Comparison of ENCODE assay signal across 21 cellular contexts in genomic region chr3:52920872-52921271, GRCh38. TPM values are rescaled to one million over a fixed set of nuclear protein-coding genes. Genes with fewer than 3 reads are reported as not detected.
A peak's percentile ranks its signal among the peaks of the same experiment; 100 is the strongest.
DNase-seq lines count a peak whose midpoint lies in the region; ATAC-seq, FAIRE-seq and TF ChIP-seq lines count a peak whose summit lies in the region.
"Had no signal": no experiment of that assay in that cellular context is flagged by ENCODE, and none has a peak within 500 bp of the region (broad histone marks: within the 10 kb centered on the region; RNA-seq: fewer than 3 reads in every experiment).

No MANE protein-coding gene starts in this region.

- H3K79me2 ChIP-seq in HepG2 (ENCODE audit: insufficient read depth, low read length) = no peaks in the 10 kb centered on the region

- intact Hi-C loops in CD14-positive monocyte (cut with micrococcal nuclease) (no loop called here), HepG2 (cut with micrococcal nuclease; ENCODE audit: unreplicated experiment) (no loop called here)
- intact Hi-C loops in CD4-positive, alpha-beta memory T cell (cut with micrococcal nuclease) = no loop called here

- H3K4me1 ChIP-seq in HepG2 (ENCODE audit: insufficient read depth, low read length) (no peaks in the 10 kb centered on the region), BE2C (no peaks in the 10 kb centered on the region)
- H3K4me1 ChIP-seq in CD4-positive, alpha-beta memory T cell (ENCODE audit: insufficient read depth, low read length) = peaks cover 6% of the 10 kb centered on the region

- no peak for TF ChIP-seq RAD21 in HepG2 (CRISPR knock-in tag; IDR thresholded peaks at IDR 0.05)

- no peak overlapping the region for H3K9ac ChIP-seq in HepG2 (ENCODE audit: insufficient read depth, low read depth, low read length)
- H3K9ac ChIP-seq: SK-N-SH had no signal

- H3K4me3 ChIP-seq in HepG2 (replicated peaks in 1 of 3; ENCODE audit: insufficient read depth in 1 of 3, low read depth in 2 of 3, low read length in 3 of 3) (no peak overlapping the region), BE2C (ENCODE audit: low read depth, low read length) (no peak overlapping the region)
- H3K4me3 ChIP-seq in CD4-positive, alpha-beta memory T cell (ENCODE audit: low read length in 2 of 2) = no peak overlapping the region

- ATAC-seq in HepG2 (no peak), GM19035 (IDR thresholded peaks at IDR 0.05; ENCODE audit: unreplicated experiment) (no peak)
- ATAC-seq: HCT116, PC-3 had no signal

- in situ Hi-C loops in HepG2 (cut with HindIII; ENCODE audit: extremely low pct_ligation_motif_present, low pct_unique_long_range_greater_than_20kb) = no loop called here

- TF ChIP-seq POLR2A in HepG2 (IDR thresholded peaks at IDR 0.05; ENCODE audit: insufficient read depth in 1 of 2, low read depth in 2 of 2, low read length in 2 of 2) = no peak

- BruUV-seq in HepG2 (replicated peaks; lab: Mats Ljungman, UMichigan) = no TSS peak

- peak; percentile 8 for FAIRE-seq in HepG2 (lab: Jason Lieb, UNC)
- FAIRE-seq: D721Med, H1 had no signal

- H3K9me3 Mint-ChIP-seq in CD14-positive monocyte = peaks cover 0 to 2% (median 0%) of the 10 kb centered on the region in 7 donors
- no peaks in the 10 kb centered on the region for H3K9me3 Mint-ChIP-seq in CD4-positive, alpha-beta memory T cell
- H3K9me3 Mint-ChIP-seq: CD4-positive, CD25-positive, alpha-beta regulatory T cell; T-helper 1 cell treated with Interleukin-12 subunit alpha and Interleukin-12 subunit beta and Interleukin-4 antibody, amounts not matched to agents 30 μg/mL and 1 μg/mL, for 36 hours had no signal

- H4K20me1 ChIP-seq in HepG2 (ENCODE audit: insufficient read depth, low read length) = no peaks in the 10 kb centered on the region

- CTCF ChIA-PET in HepG2 (lab: Yijun Ruan, JAX; ENCODE audit: low intra/inter-chr PET ratio, low total read pairs) = no interaction called here
- CTCF ChIA-PET in CD4-positive, alpha-beta memory T cell (lab: Charles Lee; ENCODE audit: partially characterized antibody) = interaction anchor here (0.8 to 1.2 kb wide), 2 partner anchors 16 to 152 kb away, joined by 3 read pairs; no protein-coding TSS in a partner anchor

- WGBS in HepG2 (ENCODE audit: low lambda C conversion rate) = 99% methylated on average over 5 of the region's 5 CpGs

- H3K9me3 ChIP-seq in HepG2 (ENCODE audit: low read length) = no peaks in the 10 kb centered on the region
- H3K9me3 ChIP-seq in BE2C = no peaks in the 10 kb centered on the region
- no peaks in the 10 kb centered on the region for H3K9me3 ChIP-seq in CD4-positive, alpha-beta memory T cell (ENCODE audit: control insufficient read depth in 1 of 2, low read length in 2 of 2)
- H3K9me3 ChIP-seq: SK-N-SH had no signal

- peaks cover 2 to 55% of the 10 kb centered on the region in 2 experiments for H3K36me3 ChIP-seq in HepG2 (replicated peaks in 1 of 2; ENCODE audit: control insufficient read depth in 1 of 2, insufficient read depth in 2 of 2, low read length in 2 of 2)
- no peaks in the 10 kb centered on the region for H3K36me3 ChIP-seq in BE2C
- H3K36me3 ChIP-seq in CD4-positive, alpha-beta memory T cell (ENCODE audit: insufficient read depth, low read length) = peaks cover 33% of the 10 kb centered on the region

- H3K4me1 Mint-ChIP-seq in CD14-positive monocyte = peaks cover 62% of the 10 kb centered on the region
- H3K4me1 Mint-ChIP-seq in CD4-positive, alpha-beta memory T cell = peaks cover 2 to 9% (median 5%) of the 10 kb centered on the region in 4 donors
- H3K4me1 Mint-ChIP-seq: B cell had no signal

- POLR2A ChIA-PET in HepG2 (lab: Yijun Ruan, JAX) = no interaction called here
- POLR2A ChIA-PET in CD4-positive, alpha-beta memory T cell (lab: Charles Lee; ENCODE audit: partially characterized antibody) = no interaction called here

- peaks cover 0 to 3% (median 0%) of the 10 kb centered on the region in 3 donors for H3K27me3 Mint-ChIP-seq in CD14-positive monocyte (ENCODE audit: low read depth in 3 of 3)
- H3K27me3 Mint-ChIP-seq in CD4-positive, alpha-beta memory T cell = no peaks in the 10 kb centered on the region
- H3K27me3 Mint-ChIP-seq: B cell; CD4-positive, CD25-positive, alpha-beta regulatory T cell had no signal

- H3K4me2 ChIP-seq in HepG2 (ENCODE audit: low read depth, low read length) = no peak overlapping the region
- H3K4me2 ChIP-seq: SK-N-SH had no signal

- peak overlapping the region in 4 of 7 donors; percentile 18 to 74 (median 44) for H3K27ac Mint-ChIP-seq in CD14-positive monocyte
- peak overlapping the region in 3 of 7 donors; percentile 10 to 62 (median 22) for H3K27ac Mint-ChIP-seq in CD4-positive, alpha-beta memory T cell
- H3K27ac Mint-ChIP-seq: B cell; T-helper 1 cell treated with Interleukin-12 subunit alpha and Interleukin-12 subunit beta and Interleukin-4 antibody, amounts not matched to agents 30 μg/mL and 1 μg/mL, for 36 hours had no signal

- H3K27me3 ChIP-seq in HepG2 (ENCODE audit: control insufficient read depth in 1 of 2, insufficient read depth in 2 of 2, low read length in 2 of 2) = no peaks in the 10 kb centered on the region
- H3K27me3 ChIP-seq in BE2C = no peaks in the 10 kb centered on the region
- H3K27me3 ChIP-seq in CD4-positive, alpha-beta memory T cell (ENCODE audit: insufficient read depth, low read length) = no peaks in the 10 kb centered on the region

- H3K36me3 Mint-ChIP-seq in CD14-positive monocyte = peaks cover 11 to 22% of the 10 kb centered on the region in 2 donors
- H3K36me3 Mint-ChIP-seq in CD4-positive, alpha-beta memory T cell = peaks cover 53 to 79% of the 10 kb centered on the region in 2 donors

- peak; percentile 22 to 47 for DNase-seq in AML-193 (lab: John Stamatoyannopoulos, UW)
- no peak for DNase-seq in CD14-positive monocyte (ENCODE audit: low spot score)
- DNase-seq in NOMO-1 treated with DMSO at 0.1 percent for 48 hours (lab: John Stamatoyannopoulos, UW; ENCODE audit: unreplicated experiment) = peak; percentile 51
- no peak for DNase-seq in HepG2 (ENCODE audit: low spot score)
- DNase-seq in BE2C = no peak
- no peak for DNase-seq in CD4-positive, alpha-beta memory T cell
- DNase-seq: Karpas-422, NCI-H1694, NCI-H2029 treated with DMSO at 0.1 percent for 48 hours, NCI-H2227 treated with DMSO at 0.1 percent for 48 hours, NCI-H526 treated with DMSO at 0.1 percent for 48 hours, PC-3, SK-N-SH, SW 1271 had no signal

- TF ChIP-seq EP300 in HepG2 (IDR thresholded peaks at IDR 0.05; ENCODE audit: low read depth in 2 of 2, low read length in 2 of 2) (no peak), HepG2 (CRISPR knock-in tag; IDR thresholded peaks at IDR 0.05; ENCODE audit: borderline replicate concordance) (no peak)

- no peak overlapping the region for H3K4me3 Mint-ChIP-seq in CD14-positive monocyte
- no peak overlapping the region for H3K4me3 Mint-ChIP-seq in CD4-positive, alpha-beta memory T cell
- H3K4me3 Mint-ChIP-seq: B cell; CD4-positive, CD25-positive, alpha-beta regulatory T cell; T-helper 1 cell treated with Interleukin-12 subunit alpha and Interleukin-12 subunit beta and Interleukin-4 antibody, amounts not matched to agents 30 μg/mL and 1 μg/mL, for 36 hours had no signal

- H2AFZ ChIP-seq in HepG2 (ENCODE audit: low read length) = no peak overlapping the region

- no peak overlapping the region for H3K27ac ChIP-seq in HepG2 (ENCODE audit: extremely low read length, insufficient read depth, low read length)
- no peak overlapping the region for H3K27ac ChIP-seq in CD4-positive, alpha-beta memory T cell (ENCODE audit: low read depth, low read length)

- TF ChIP-seq CTCF in CD14-positive monocyte (IDR thresholded peaks at IDR 0.05) (no peak), HepG2 (CRISPR knock-in tag; IDR thresholded peaks at IDR 0.05) (no peak), BE2C (IDR thresholded peaks at IDR 0.05; ENCODE audit: low read depth, low read length) (no peak)

TF ChIP-seq in HepG2, 621 proteins besides CTCF, POLR2A, EP300 and RAD21 (continues in another document):
- TF ChIP-seq TRIM24 (CRISPR knock-in tag; IDR thresholded peaks at IDR 0.05) (no peak), RXRA (CRISPR knock-in tag; IDR thresholded peaks at IDR 0.05) (no peak)

RNA-seq across cellular contexts. Expression of gene STIMATE, which starts 23.5 kb away (rescaled TPM):
- polyA plus RNA-seq in CD14-positive monocyte (10 to 100 TPM in 1 of 2 donors, 1 to 10 TPM in 1; 8.9 to 11.7 TPM), HepG2 (2011; rRNA removed) (5.7 and 6.2 TPM in 2 replicates)
- 8.7 and 11.7 TPM in 2 replicates for total RNA-seq in HepG2 (2016; rRNA removed; fragmentation: Illumina TruSeq; extraction: Trizol)
- 18.2 and 18.6 TPM in 2 replicates for total RNA-seq in HepG2 (2016; cell fraction: cytosol; rRNA removed; fragmentation: Illumina TruSeq; extraction: Trizol; ENCODE audit: low read depth)
- 7.4 and 13.2 TPM in 2 replicates for total RNA-seq in HepG2 (2016; cell fraction: insoluble cytoplasmic fraction; rRNA removed; fragmentation: Illumina TruSeq; extraction: Trizol)
- total RNA-seq in HepG2 (2016; cell fraction: membrane; rRNA removed; fragmentation: Illumina TruSeq; extraction: Trizol) = 22.9 and 26.2 TPM in 2 replicates
- total RNA-seq in HepG2 (2016; cell fraction: nucleus; rRNA removed; fragmentation: Illumina TruSeq; extraction: Trizol) = 6.8 and 12.1 TPM in 2 replicates
- polyA plus RNA-seq in HepG2 (2011; cell fraction: cytosol; rRNA removed) = 6.4 and 6.8 TPM in 2 replicates
- polyA plus RNA-seq in HepG2 (2011; cell fraction: nucleus; rRNA removed) = 27.8 and 29.6 TPM in 2 replicates
- 5.6 and 5.9 TPM in 2 replicates for polyA plus RNA-seq in HepG2 (2012)
- polyA plus RNA-seq in HepG2 (2016; cell fraction: cytosol; fragmentation: Illumina TruSeq; extraction: Trizol; ENCODE audit: low read depth) = 28.0 and 29.6 TPM in 2 replicates
- polyA plus RNA-seq in HepG2 (2016; cell fraction: insoluble cytoplasmic fraction; fragmentation: Illumina TruSeq; extraction: Trizol; ENCODE audit: low read depth) = 8.4 and 9.2 TPM in 2 replicates
- polyA plus RNA-seq in HepG2 (2016; cell fraction: membrane; fragmentation: Illumina TruSeq; extraction: Trizol; ENCODE audit: low read depth) = 25.4 and 30.7 TPM in 2 replicates
- 12.9 and 17.4 TPM in 2 replicates for polyA plus RNA-seq in HepG2 (2016; cell fraction: nucleus; fragmentation: Illumina TruSeq; extraction: Trizol; ENCODE audit: insufficient read depth, low read depth)
- 11.7 and 11.8 TPM in 2 replicates for polyA minus RNA-seq in HepG2 (2011; rRNA and poly(A)+ RNA removed; ENCODE audit: low replicate concordance)
- polyA minus RNA-seq in HepG2 (2011; cell fraction: cytosol; rRNA and poly(A)+ RNA removed) = 6.1 and 8.6 TPM in 2 replicates
- 5.3 and 7.9 TPM in 2 replicates for polyA minus RNA-seq in HepG2 (2011; cell fraction: nucleus; rRNA and poly(A)+ RNA removed)
- 8.4 TPM for polyA plus RNA-seq in BE2C (2012; ENCODE audit: insufficient read depth, insufficient read length, low read depth)
- total RNA-seq in CD4-positive, alpha-beta memory T cell = 10 to 100 TPM; 54.9 to 58.6 TPM
- polyA plus RNA-seq in CD4-positive, alpha-beta memory T cell = 1 to 10 TPM; 7.7 to 9.0 TPM

Comparison
In these comparisons a context has a peak if more than half of its experiments do, and no peak if none do; other contexts are left out.
1. DNase-seq: peak in AML-193 (2 of 2) and NOMO-1 treated with DMSO at 0.1 percent for 48 hours (single experiment); none in CD14-positive monocyte (single experiment), HepG2 (single experiment), BE2C (single experiment) and CD4-positive, alpha-beta memory T cell (0 of 5).